In genomic region chr1:17849216-17849615, GRCh38 we compare ENCODE assay signal across 1 cellular context.
TF ChIP-seq lines count a peak whose summit lies in the region.

No MANE protein-coding gene starts in this region.

TF ChIP-seq in HCT116, 20 proteins besides CTCF, POLR2A, EP300 and RAD21 (continued from another document):
- no peak for TF ChIP-seq ZBTB33 (IDR thresholded peaks at IDR 0.05; ENCODE audit: extremely low read depth, insufficient replicate concordance, low read length)
- TF ChIP-seq EZH2phosphoT487 (IDR thresholded peaks at IDR 0.05; ENCODE audit: borderline replicate concordance), result no peak
- TF ChIP-seq REST (IDR thresholded peaks at IDR 0.05; ENCODE audit: low read depth), result no peak
- TF ChIP-seq ZNF274 (IDR thresholded peaks at IDR 0.05; ENCODE audit: low read depth, low read length), result no peak
- no peak for TF ChIP-seq ATF3 (IDR thresholded peaks at IDR 0.05)
- TF ChIP-seq SRF (IDR thresholded peaks at IDR 0.05; ENCODE audit: low read depth), result no peak
- TF ChIP-seq SP1 (IDR thresholded peaks at IDR 0.05; ENCODE audit: low read depth), result no peak
- no peak for TF ChIP-seq CBX3 (IDR thresholded peaks at IDR 0.05; ENCODE audit: low read depth)
- TF ChIP-seq FOSL1 (IDR thresholded peaks at IDR 0.05; ENCODE audit: low read depth), result no peak
- no peak for TF ChIP-seq POLR2AphosphoS5 (IDR thresholded peaks at IDR 0.05; ENCODE audit: low read depth, low read length)
- TF ChIP-seq SIN3A (IDR thresholded peaks at IDR 0.05; ENCODE audit: low read depth), result no peak
- no peak for TF ChIP-seq EZH2 (IDR thresholded peaks at IDR 0.05)
- TF ChIP-seq MAX (IDR thresholded peaks at IDR 0.05), result no peak
